Comparison of ENCODE assay signal across 8 cellular contexts in genomic region chr10:72661436-72661835, GRCh38.
"Had no signal": no experiment of that assay in that cellular context is flagged by ENCODE, and none has a peak within 500 bp of the region (broad histone marks: within the 10 kb centered on the region; RNA-seq: fewer than 3 reads in every experiment).

No MANE protein-coding gene starts in this region.

- DNase-seq: H9, HCEC 1CT, KBM-7 had no signal

- H2AFZ ChIP-seq: GM23338 had no signal

- H3K4me3 ChIP-seq: GM23338 had no signal

- H3K4me2 ChIP-seq: GM23338 had no signal

- H3K27ac ChIP-seq: HL-60 had no signal

- ATAC-seq: GM23338, HepG2 had no signal

- FAIRE-seq: H1, H54, HepG2 had no signal
